Comparison of ENCODE assay signal across 23 cellular contexts in the genomic region with DNA sequence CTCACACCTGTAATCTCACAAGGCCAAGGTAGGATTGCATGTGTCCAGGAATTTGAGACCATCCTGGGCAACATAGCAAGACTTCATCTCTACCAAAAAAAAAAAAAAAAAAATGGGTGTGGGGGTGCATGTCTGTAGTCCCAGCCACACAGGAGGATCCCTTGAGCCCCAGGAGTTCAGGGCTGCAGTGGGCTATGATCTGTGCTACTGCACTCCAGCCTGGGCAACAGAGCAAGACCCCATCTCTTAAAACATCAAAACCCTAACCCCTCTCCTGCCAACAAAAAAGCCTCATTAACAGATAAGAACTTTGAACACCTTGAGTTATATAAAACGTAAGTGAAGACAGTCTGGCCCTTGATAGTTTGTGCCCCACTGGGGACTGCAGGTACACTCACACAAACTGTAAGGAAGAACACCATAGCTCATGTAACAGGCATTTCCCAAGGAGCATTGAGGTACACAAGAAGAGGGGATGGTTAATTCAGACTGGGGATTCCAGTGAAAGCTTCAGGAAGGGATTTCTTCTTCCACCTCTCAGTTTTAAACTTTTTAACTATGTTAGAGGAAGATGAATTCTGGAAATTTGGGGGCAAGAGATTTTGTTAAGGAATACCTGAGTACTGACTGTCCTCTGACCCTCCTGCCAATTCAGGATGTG. TPM values are rescaled to one million over a fixed set of nuclear protein-coding genes. Genes with fewer than 3 reads are reported as not detected.
A peak's percentile ranks its signal among the peaks of the same experiment; 100 is the strongest.
DNase-seq lines count a peak whose midpoint lies in the region; ATAC-seq and TF ChIP-seq lines count a peak whose summit lies in the region.
"Had no signal": no experiment of that assay in that cellular context is flagged by ENCODE, and none has a peak within 500 bp of the region (broad histone marks: within the 10 kb centered on the region; RNA-seq: fewer than 3 reads in every experiment).

No MANE protein-coding gene starts in this region.

- intact Hi-C loops in CD4-positive, alpha-beta memory T cell (cut with micrococcal nuclease) = no loop called here
- intact Hi-C loops in Panc1 (cut with micrococcal nuclease; ENCODE audit: unreplicated experiment) = no loop called here
- intact Hi-C loops in naive thymus-derived CD4-positive, alpha-beta T cell (cut with micrococcal nuclease) = no loop called here
- intact Hi-C loops in CD14-positive monocyte (cut with micrococcal nuclease) = no loop called here

- BruUV-seq in Panc1 (replicated peaks; lab: Mats Ljungman, UMichigan) = no TSS peak

- no peaks in the 10 kb centered on the region for H3K36me3 Mint-ChIP-seq in CD4-positive, alpha-beta memory T cell
- H3K36me3 Mint-ChIP-seq in naive thymus-derived CD4-positive, alpha-beta T cell = peaks cover 0 to 3% (median 0%) of the 10 kb centered on the region in 5 donors
- H3K36me3 Mint-ChIP-seq in CD14-positive monocyte = peaks cover 0 to 1% of the 10 kb centered on the region in 2 donors
- H3K36me3 Mint-ChIP-seq: CD8-positive, alpha-beta T cell; stimulated activated naive B cell treated with anti-CD40 and anti-IgM and Interleukin-4, amounts not matched to agents 10 μg/mL and 1 μg/mL and 100 μg/mL, for 72 hours had no signal

- CTCF ChIA-PET in CD4-positive, alpha-beta memory T cell (lab: Charles Lee; ENCODE audit: partially characterized antibody) = interaction anchor here (0.7 to 3.7 kb wide), 3 partner anchors 17 to 55 kb away, joined by 3 to 17 read pairs (median 8); no protein-coding TSS in a partner anchor
- CTCF ChIA-PET in Panc1 (lab: Charles Lee) = interaction anchor here (0.7 kb wide), 1 partner anchor 61 kb away, joined by 3 read pairs; no protein-coding TSS in a partner anchor
- CTCF ChIA-PET in naive thymus-derived CD4-positive, alpha-beta T cell (lab: Charles Lee) = interaction anchor here (0.5 to 0.6 kb wide), 2 partner anchors 429 to 1043 kb away, joined by 3 to 4 read pairs; a partner anchor contains a TSS

- H3K27me3 Mint-ChIP-seq in CD4-positive, alpha-beta memory T cell = no peaks in the 10 kb centered on the region
- no peaks in the 10 kb centered on the region for H3K27me3 Mint-ChIP-seq in naive thymus-derived CD4-positive, alpha-beta T cell
- H3K27me3 Mint-ChIP-seq in CD14-positive monocyte (ENCODE audit: low read depth in 3 of 3) = no peaks in the 10 kb centered on the region
- H3K27me3 Mint-ChIP-seq: activated naive CD8-positive, alpha-beta T cell; central memory CD8-positive, alpha-beta T cell; IgD-negative memory B cell; stimulated activated naive B cell treated with anti-CD40 and anti-IgM and Interleukin-4, amounts not matched to agents 10 μg/mL and 1 μg/mL and 100 μg/mL, for 72 hours had no signal

- no peak for TF ChIP-seq CTCF in Panc1 (IDR thresholded peaks at IDR 0.05)
- no peak for TF ChIP-seq CTCF in CD14-positive monocyte (IDR thresholded peaks at IDR 0.05)

- DNase-seq in CD4-positive, alpha-beta memory T cell = no peak
- DNase-seq in Panc1 (ENCODE audit: low read depth, low spot score) = no peak
- no peak for DNase-seq in naive thymus-derived CD4-positive, alpha-beta T cell
- no peak for DNase-seq in HAP-1 (ENCODE audit: low spot score in 2 of 2)
- DNase-seq in activated CD4-positive, alpha-beta T cell treated with anti-CD3 and anti-CD28 coated beads, Interleukin-2, amount 50 U/mL, for 4 hours = no peak
- DNase-seq in CD14-positive monocyte (ENCODE audit: low spot score) = no peak
- DNase-seq: CD8-positive, alpha-beta T cell; dermis blood vessel endothelial cell; NCI-H146; NCI-H510A treated with DMSO at 0.1 percent for 48 hours; right cardiac atrium; stimulated activated CD4-positive, alpha-beta T cell treated with anti-CD3 and anti-CD28 coated beads, Interleukin-12 subunit alpha, Interleukin-12 subunit beta, amount 100 ng/mL, for 4 hours; stimulated activated CD4-positive, alpha-beta T cell treated with anti-CD3 and anti-CD28 coated beads, Interleukin-4, amount 100 ng/mL, for 24 hours; stimulated activated naive B cell treated with anti-CD40 and anti-IgM and Interleukin-4, amounts not matched to agents 10 μg/mL and 1 μg/mL and 100 μg/mL, for 72 hours; testis had no signal

- no peaks in the 10 kb centered on the region for H3K27me3 ChIP-seq in CD4-positive, alpha-beta memory T cell (ENCODE audit: insufficient read depth, low read length)
- H3K27me3 ChIP-seq in Panc1 (ENCODE audit: control insufficient read depth, insufficient read depth, low read length) = no peaks in the 10 kb centered on the region
- H3K27me3 ChIP-seq in naive thymus-derived CD4-positive, alpha-beta T cell (ENCODE audit: control insufficient read depth in 2 of 2, insufficient read depth in 2 of 2, low read length in 2 of 2) = no peaks in the 10 kb centered on the region
- H3K27me3 ChIP-seq in HAP-1 (ENCODE audit: low read depth) = no peaks in the 10 kb centered on the region
- H3K27me3 ChIP-seq: SJSA1, testis, vagina had no signal

- H3K4me1 Mint-ChIP-seq in CD4-positive, alpha-beta memory T cell = peaks cover 24 to 32% (median 30%) of the 10 kb centered on the region in 4 donors
- H3K4me1 Mint-ChIP-seq in naive thymus-derived CD4-positive, alpha-beta T cell = peaks cover 17 to 35% (median 28%) of the 10 kb centered on the region in 7 donors
- peaks cover 11% of the 10 kb centered on the region for H3K4me1 Mint-ChIP-seq in CD14-positive monocyte

- ATAC-seq in GM18907 (IDR thresholded peaks at IDR 0.05; ENCODE audit: unreplicated experiment) = peak; percentile 22
- ATAC-seq in Panc1 = no peak
- ATAC-seq in naive thymus-derived CD4-positive, alpha-beta T cell = no peak

- in situ Hi-C loops in Panc1 (cut with HindIII; ENCODE audit: low pct_unique_long_range_greater_than_20kb, low sequenced_read_pairs) = no loop called here
- in situ Hi-C loops in HAP-1 (cut with MboI; ENCODE audit: low sequenced_read_pairs) = no loop called here

- H3K9me3 ChIP-seq in CD4-positive, alpha-beta memory T cell (ENCODE audit: control insufficient read depth in 1 of 2, low read length in 2 of 2) = no peaks in the 10 kb centered on the region
- H3K9me3 ChIP-seq in Panc1 (ENCODE audit: control insufficient read depth, insufficient read depth, low read depth, low read length) (no peaks in the 10 kb centered on the region), HAP-1 (no peaks in the 10 kb centered on the region)
- no peaks in the 10 kb centered on the region for H3K9me3 ChIP-seq in naive thymus-derived CD4-positive, alpha-beta T cell (ENCODE audit: control insufficient read depth in 2 of 3, low read length in 3 of 3)
- H3K9me3 ChIP-seq: SJSA1, testis, vagina had no signal

- H3K36me3 ChIP-seq in CD4-positive, alpha-beta memory T cell (ENCODE audit: insufficient read depth, low read length) = no peaks in the 10 kb centered on the region
- H3K36me3 ChIP-seq in Panc1 (ENCODE audit: control insufficient read depth, insufficient read depth, low read length) (no peaks in the 10 kb centered on the region), HAP-1 (replicated peaks) (no peaks in the 10 kb centered on the region)
- no peaks in the 10 kb centered on the region for H3K36me3 ChIP-seq in naive thymus-derived CD4-positive, alpha-beta T cell (ENCODE audit: control insufficient read depth in 2 of 3, insufficient read depth in 3 of 3, low read length in 3 of 3)
- H3K36me3 ChIP-seq: SJSA1, vagina had no signal

- peaks cover 53% of the 10 kb centered on the region for H3K4me1 ChIP-seq in CD4-positive, alpha-beta memory T cell (ENCODE audit: insufficient read depth, low read length)
- no peaks in the 10 kb centered on the region for H3K4me1 ChIP-seq in Panc1 (ENCODE audit: control insufficient read depth, insufficient read depth, low read length)
- H3K4me1 ChIP-seq in naive thymus-derived CD4-positive, alpha-beta T cell (ENCODE audit: control insufficient read depth in 2 of 2, insufficient read depth in 2 of 2, low read length in 2 of 2) = peaks cover 5 to 19% of the 10 kb centered on the region in 2 donors
- H3K4me1 ChIP-seq in HAP-1 = peaks cover 6% of the 10 kb centered on the region
- H3K4me1 ChIP-seq: SJSA1, testis had no signal

- POLR2A ChIA-PET in CD4-positive, alpha-beta memory T cell (lab: Charles Lee; ENCODE audit: partially characterized antibody) = interaction anchor here (1.6 kb wide), 1 partner anchor 17 kb away, joined by 4 read pairs; no protein-coding TSS in a partner anchor
- POLR2A ChIA-PET in Panc1 (lab: Charles Lee) = no interaction called here
- POLR2A ChIA-PET in naive thymus-derived CD4-positive, alpha-beta T cell (lab: Charles Lee) = no interaction called here

- peak overlapping the region; percentile 2 for H3K27ac ChIP-seq in CD4-positive, alpha-beta memory T cell (ENCODE audit: low read depth, low read length)
- H3K27ac ChIP-seq in Panc1 (ENCODE audit: low read length) = 0 out of 2 replicates have a peak overlapping the region, but pooled peaks have one; percentile 34
- H3K27ac ChIP-seq in naive thymus-derived CD4-positive, alpha-beta T cell (ENCODE audit: low read depth, low read length) = peak overlapping the region; percentile 27
- H3K27ac ChIP-seq: SJSA1, testis, vagina had no signal

- no peak overlapping the region for H3K4me3 Mint-ChIP-seq in CD4-positive, alpha-beta memory T cell
- H3K4me3 Mint-ChIP-seq in naive thymus-derived CD4-positive, alpha-beta T cell = no peak overlapping the region
- H3K4me3 Mint-ChIP-seq in CD14-positive monocyte = no peak overlapping the region
- H3K4me3 Mint-ChIP-seq: activated naive CD8-positive, alpha-beta T cell; activated T-helper 1 cell treated with anti-CD3 and anti-CD28 coated beads, Interleukin-12 subunit alpha, Interleukin-12 subunit beta, Interleukin-2, Interleukin-4 antibody, amounts not matched to agents 30 ng/mL and 10 ng/mL and 1 ng/mL, durations not matched to agents 14 hours and 24 hours and 36 hours; CD8-positive, alpha-beta T cell; central memory CD8-positive, alpha-beta T cell; stimulated activated naive B cell treated with anti-CD40 and anti-IgM and Interleukin-4, amounts not matched to agents 10 μg/mL and 1 μg/mL and 100 μg/mL, for 72 hours had no signal

- no peak overlapping the region for H3K4me3 ChIP-seq in CD4-positive, alpha-beta memory T cell (ENCODE audit: low read length in 2 of 2)
- H3K4me3 ChIP-seq in Panc1 (ENCODE audit: low read depth in 2 of 2, low read length in 2 of 2) (no peak overlapping the region), HAP-1 (no peak overlapping the region)
- H3K4me3 ChIP-seq in naive thymus-derived CD4-positive, alpha-beta T cell (ENCODE audit: low read length) = no peak overlapping the region
- H3K4me3 ChIP-seq: lung, SJSA1, testis, vagina had no signal

- H3K9me3 Mint-ChIP-seq in CD4-positive, alpha-beta memory T cell = no peaks in the 10 kb centered on the region
- no peaks in the 10 kb centered on the region for H3K9me3 Mint-ChIP-seq in naive thymus-derived CD4-positive, alpha-beta T cell
- H3K9me3 Mint-ChIP-seq in CD14-positive monocyte = no peaks in the 10 kb centered on the region
- H3K9me3 Mint-ChIP-seq: activated T-helper 1 cell treated with anti-CD3 and anti-CD28 coated beads, Interleukin-12 subunit alpha, Interleukin-12 subunit beta, Interleukin-2, Interleukin-4 antibody, amounts not matched to agents 30 ng/mL and 10 ng/mL and 1 ng/mL, durations not matched to agents 14 hours and 24 hours and 36 hours; CD8-positive, alpha-beta T cell; central memory CD8-positive, alpha-beta T cell; IgD-negative memory B cell; stimulated activated naive B cell treated with anti-CD40 and anti-IgM and Interleukin-4, amounts not matched to agents 10 μg/mL and 1 μg/mL and 100 μg/mL, for 72 hours had no signal

- peak overlapping the region in 1 of 7 donors; percentile 39 for H3K27ac Mint-ChIP-seq in CD4-positive, alpha-beta memory T cell
- no peak overlapping the region for H3K27ac Mint-ChIP-seq in naive thymus-derived CD4-positive, alpha-beta T cell
- no peak overlapping the region for H3K27ac Mint-ChIP-seq in CD14-positive monocyte
- H3K27ac Mint-ChIP-seq: activated naive CD8-positive, alpha-beta T cell; activated T-helper 1 cell treated with anti-CD3 and anti-CD28 coated beads, Interleukin-12 subunit alpha, Interleukin-12 subunit beta, Interleukin-2, Interleukin-4 antibody, amounts not matched to agents 30 ng/mL and 10 ng/mL and 1 ng/mL, durations not matched to agents 14 hours and 24 hours and 36 hours; CD8-positive, alpha-beta T cell; IgD-negative memory B cell; stimulated activated naive B cell treated with anti-CD40 and anti-IgM and Interleukin-4, amounts not matched to agents 10 μg/mL and 1 μg/mL and 100 μg/mL, for 72 hours had no signal

RNA-seq across cellular contexts. Expression of a gene that starts 34.7 kb away (rescaled TPM):
- total RNA-seq in CD4-positive, alpha-beta memory T cell = 10 to 100 TPM; 75.2 to 90.6 TPM
- polyA plus RNA-seq in CD4-positive, alpha-beta memory T cell = 10 to 100 TPM; 92.4 to 96.3 TPM
- 33.7 TPM for total RNA-seq in Panc1 (2021; ENCODE audit: unreplicated experiment)
- polyA plus RNA-seq in Panc1 (2012; ENCODE audit: insufficient read length) = 11.0 TPM
- total RNA-seq in naive thymus-derived CD4-positive, alpha-beta T cell = 100 to 1,000 TPM in 1 of 5 experiments, 10 to 100 TPM in 4; 48.1 to 144 (median 71.3) TPM
- polyA plus RNA-seq in naive thymus-derived CD4-positive, alpha-beta T cell = 10 to 100 TPM; 60.4 to 68.5 TPM
- 100 to 1,000 TPM; 128 to 177 TPM for polyA plus RNA-seq in CD14-positive monocyte
